26 cellular contexts compared by ENCODE assay signal in genomic region chr16:16113076-16113475, GRCh38.
"Had no signal": no experiment of that assay in that cellular context is flagged by ENCODE, and none has a peak within 500 bp of the region (broad histone marks: within the 10 kb centered on the region; RNA-seq: fewer than 3 reads in every experiment).

No MANE protein-coding gene starts in this region.

- ATAC-seq: foreskin keratinocyte; gastroesophageal sphincter; heart left ventricle; left colon; left lobe of liver; lower lobe of right lung; mucosa of descending colon; naive thymus-derived CD8-positive, alpha-beta T cell had no signal

- H3K27ac ChIP-seq: coronary artery, dorsolateral prefrontal cortex, foreskin keratinocyte, heart left ventricle, hepatocyte, left ventricle myocardium inferior, lower lobe of right lung had no signal

- H3K4me3 Mint-ChIP-seq: immature natural killer cell; mesothelial cell of epicardium; naive B cell; naive thymus-derived CD8-positive, alpha-beta T cell had no signal

- H2AFZ ChIP-seq: hepatocyte had no signal

- H3K27me3 ChIP-seq: dorsolateral prefrontal cortex, esophagus muscularis mucosa, foreskin keratinocyte, gastroesophageal sphincter, heart left ventricle, hepatocyte had no signal

- H3K4me1 Mint-ChIP-seq: mesothelial cell of epicardium; naive B cell; naive thymus-derived CD8-positive, alpha-beta T cell had no signal

- H3K4me1 ChIP-seq: foreskin keratinocyte, heart left ventricle, left ventricle myocardium inferior, lower lobe of right lung had no signal

- FAIRE-seq: endothelial cell of umbilical vein, frontal cortex, kidney had no signal

- H3K4me3 ChIP-seq: coronary artery, dorsolateral prefrontal cortex, esophagus muscularis mucosa, gastroesophageal sphincter, heart left ventricle, hepatocyte, left ventricle myocardium inferior, lower lobe of right lung, mucosa of descending colon had no signal

- DNase-seq: dermis blood vessel endothelial cell; dorsolateral prefrontal cortex; effector CD4-positive, alpha-beta T cell; effector memory CD4-positive, alpha-beta T cell; foreskin keratinocyte; heart left ventricle; hypothalamus; immature natural killer cell; islet precursor cell; kidney; kidney glomerular epithelial cell; left colon; left ventricle myocardium inferior; lower lobe of right lung; mesenchymal stem cell; mucosa of descending colon; naive B cell; naive thymus-derived CD8-positive, alpha-beta T cell had no signal

- H3K4me2 ChIP-seq: hepatocyte had no signal

- H3K9me3 ChIP-seq: esophagus muscularis mucosa, lower lobe of right lung, mucosa of descending colon had no signal

- H3K27ac Mint-ChIP-seq: immature natural killer cell, mesothelial cell of epicardium, naive B cell had no signal

- H3K27me3 Mint-ChIP-seq: naive B cell; naive thymus-derived CD8-positive, alpha-beta T cell had no signal

- H3K79me2 ChIP-seq: hepatocyte had no signal
